ENCODE assay signal across 1 cellular context in the genomic region with DNA sequence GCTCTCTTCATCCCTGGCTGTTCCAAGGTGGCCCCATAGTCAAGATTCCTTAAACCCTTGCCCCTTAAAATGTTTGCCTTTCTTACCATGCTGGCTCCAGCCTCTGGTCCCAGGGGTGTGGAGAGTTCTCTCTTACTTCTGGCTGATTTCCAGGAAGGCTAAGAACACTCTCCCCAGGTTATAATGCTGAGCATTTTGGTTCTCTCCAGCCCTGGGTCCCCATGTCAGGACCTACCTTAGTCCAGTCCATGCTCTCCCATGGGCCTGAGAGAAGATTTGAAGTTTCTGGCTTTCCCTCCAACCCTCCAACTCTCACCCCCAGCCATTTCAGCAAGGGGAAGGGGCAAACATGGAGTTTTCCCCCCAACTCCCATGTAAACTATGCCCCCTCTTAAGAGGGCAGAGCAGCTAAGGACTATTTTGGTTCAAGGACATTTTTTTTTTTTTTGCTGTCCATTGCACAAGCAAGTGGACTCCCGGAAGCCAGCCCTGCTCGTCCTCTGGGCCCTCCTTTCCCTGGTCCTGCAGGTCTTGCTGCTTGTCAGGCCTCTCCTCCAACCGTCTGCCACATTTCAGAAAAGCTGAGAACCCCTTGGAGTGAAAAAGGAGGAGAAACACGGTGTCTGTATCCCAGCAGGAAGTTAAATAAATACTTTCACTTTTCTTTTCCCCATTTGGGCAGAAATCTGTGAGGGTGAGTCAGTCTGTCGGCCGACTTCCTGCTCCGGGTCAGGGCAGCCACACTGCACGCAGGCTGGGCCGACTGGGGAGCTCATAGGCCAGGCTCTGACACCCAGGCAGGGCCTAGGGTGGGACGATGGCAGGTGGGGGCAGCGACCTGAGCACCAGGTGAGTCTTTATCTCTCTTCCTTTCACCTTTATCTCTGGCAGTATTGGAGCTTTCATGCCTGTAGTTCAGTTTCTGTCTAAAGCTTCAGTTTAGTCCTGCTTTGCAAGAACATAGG.
A peak's percentile ranks its signal among the peaks of the same experiment; 100 is the strongest.
TF ChIP-seq lines count a peak whose summit lies in the region.

SP140L (plus strand) TSS at position 741 of the 965 bp plus-strand sequence; CDS start at position 818, 77 bp downstream.

TF ChIP-seq in HepG2, 621 proteins besides CTCF, POLR2A, EP300 and RAD21 (continued from another document):
- TF ChIP-seq CEBPB (IDR thresholded peaks at IDR 0.05; ENCODE audit: borderline replicate concordance, low read depth, low read length): peak; percentile 73
- TF ChIP-seq ZNF768 (CRISPR knock-in tag; IDR thresholded peaks at IDR 0.05): 0 out of 2 replicates have a peak, but pooled peaks have one; percentile 68
- no peak for TF ChIP-seq FOXP1 (IDR thresholded peaks at IDR 0.05)
- TF ChIP-seq FOXP1 (CRISPR knock-in tag; IDR thresholded peaks at IDR 0.05): no peak
- peak; percentile 54; the same call in 1 of the 2 replicates for TF ChIP-seq NCOA1 (CRISPR knock-in tag; IDR thresholded peaks at IDR 0.05)
- TF ChIP-seq, protein P1, sequence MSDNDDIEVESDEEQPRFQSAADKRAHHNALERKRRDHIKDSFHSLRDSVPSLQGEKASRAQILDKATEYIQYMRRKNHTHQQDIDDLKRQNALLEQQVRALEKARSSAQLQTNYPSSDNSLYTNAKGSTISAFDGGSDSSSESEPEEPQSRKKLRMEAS (IDR thresholded peaks at IDR 0.05): peak; percentile 92
- TF ChIP-seq, protein P2, sequence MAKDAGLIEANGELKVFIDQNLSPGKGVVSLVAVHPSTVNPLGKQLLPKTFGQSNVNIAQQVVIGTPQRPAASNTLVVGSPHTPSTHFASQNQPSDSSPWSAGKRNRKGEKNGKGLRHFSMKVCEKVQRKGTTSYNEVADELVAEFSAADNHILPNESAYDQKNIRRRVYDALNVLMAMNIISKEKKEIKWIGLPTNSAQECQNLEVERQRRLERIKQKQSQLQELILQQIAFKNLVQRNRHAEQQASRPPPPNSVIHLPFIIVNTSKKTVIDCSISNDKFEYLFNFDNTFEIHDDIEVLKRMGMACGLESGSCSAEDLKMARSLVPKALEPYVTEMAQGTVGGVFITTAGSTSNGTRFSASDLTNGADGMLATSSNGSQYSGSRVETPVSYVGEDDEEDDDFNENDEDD (CRISPR knock-in tag; IDR thresholded peaks at IDR 0.05; ENCODE audit: borderline replicate concordance): 0 out of 2 replicates have a peak, but pooled peaks have one; percentile 38
- no peak for TF ChIP-seq ZNF629 (CRISPR knock-in tag; conservative IDR thresholded peaks at IDR 0.05)
- TF ChIP-seq ZNF18 (CRISPR knock-in tag; IDR thresholded peaks at IDR 0.05; ENCODE audit: insufficient replicate concordance): no peak
- TF ChIP-seq ATM (IDR thresholded peaks at IDR 0.05; ENCODE audit: borderline replicate concordance): no peak
- no peak for TF ChIP-seq ZBTB1 (CRISPR knock-in tag; IDR thresholded peaks at IDR 0.05; ENCODE audit: borderline replicate concordance)
- no peak for TF ChIP-seq ZNF564 (CRISPR knock-in tag; IDR thresholded peaks at IDR 0.05)
- TF ChIP-seq ZNF329 (CRISPR knock-in tag; IDR thresholded peaks at IDR 0.05; ENCODE audit: low read depth): no peak
- TF ChIP-seq FIP1L1 (IDR thresholded peaks at IDR 0.05; ENCODE audit: borderline replicate concordance, insufficient read depth, low read depth, low read length): no peak
- no peak for TF ChIP-seq SMC3 (IDR thresholded peaks at IDR 0.05; ENCODE audit: low read length)
- peak; percentile 49; the same call in 1 of the 2 replicates for TF ChIP-seq NFYC (CRISPR knock-in tag; IDR thresholded peaks at IDR 0.05)
- TF ChIP-seq, protein P3, sequence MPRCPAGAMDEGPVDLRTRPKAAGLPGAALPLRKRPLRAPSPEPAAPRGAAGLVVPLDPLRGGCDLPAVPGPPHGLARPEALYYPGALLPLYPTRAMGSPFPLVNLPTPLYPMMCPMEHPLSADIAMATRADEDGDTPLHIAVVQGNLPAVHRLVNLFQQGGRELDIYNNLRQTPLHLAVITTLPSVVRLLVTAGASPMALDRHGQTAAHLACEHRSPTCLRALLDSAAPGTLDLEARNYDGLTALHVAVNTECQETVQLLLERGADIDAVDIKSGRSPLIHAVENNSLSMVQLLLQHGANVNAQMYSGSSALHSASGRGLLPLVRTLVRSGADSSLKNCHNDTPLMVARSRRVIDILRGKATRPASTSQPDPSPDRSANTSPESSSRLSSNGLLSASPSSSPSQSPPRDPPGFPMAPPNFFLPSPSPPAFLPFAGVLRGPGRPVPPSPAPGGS (CRISPR knock-in tag; IDR thresholded peaks at IDR 0.05): no peak
- TF ChIP-seq SYNCRIP (IDR thresholded peaks at IDR 0.05; ENCODE audit: insufficient read depth, low read depth, low read length): no peak
- no peak for TF ChIP-seq ZNF563 (CRISPR knock-in tag; IDR thresholded peaks at IDR 0.05)
- TF ChIP-seq NFE2L2 (IDR thresholded peaks at IDR 0.05; ENCODE audit: low read length): no peak
- 0 out of 2 replicates have a peak, but pooled peaks have one; percentile 39 for TF ChIP-seq TOE1 (CRISPR knock-in tag; IDR thresholded peaks at IDR 0.05)
- TF ChIP-seq HNF4G (IDR thresholded peaks at IDR 0.05; ENCODE audit: borderline replicate concordance, low read depth, low read length): no peak
- TF ChIP-seq HNF4G (CRISPR knock-in tag; IDR thresholded peaks at IDR 0.05; ENCODE audit: borderline replicate concordance, low read depth): no peak
- TF ChIP-seq AGO2 (optimal IDR thresholded peaks at IDR 0.05; ENCODE audit: low read depth, low read length): no peak
- TF ChIP-seq ZNF558 (CRISPR knock-in tag; IDR thresholded peaks at IDR 0.05; ENCODE audit: borderline replicate concordance): 0 out of 2 replicates have a peak, but pooled peaks have one; percentile 33
- peak; percentile 92; the same call in 1 of the 2 replicates for TF ChIP-seq ZNF350 (CRISPR knock-in tag; IDR thresholded peaks at IDR 0.05; ENCODE audit: borderline replicate concordance, low read depth)
- TF ChIP-seq TBL1XR1 (IDR thresholded peaks at IDR 0.05; ENCODE audit: borderline replicate concordance, low read length, partially characterized antibody): no peak
- TF ChIP-seq DPF2 (CRISPR knock-in tag; IDR thresholded peaks at IDR 0.05; ENCODE audit: borderline replicate concordance, low read depth): no peak
- TF ChIP-seq ZFAT (CRISPR knock-in tag; conservative IDR thresholded peaks at IDR 0.05): no peak
- TF ChIP-seq, protein P4, sequence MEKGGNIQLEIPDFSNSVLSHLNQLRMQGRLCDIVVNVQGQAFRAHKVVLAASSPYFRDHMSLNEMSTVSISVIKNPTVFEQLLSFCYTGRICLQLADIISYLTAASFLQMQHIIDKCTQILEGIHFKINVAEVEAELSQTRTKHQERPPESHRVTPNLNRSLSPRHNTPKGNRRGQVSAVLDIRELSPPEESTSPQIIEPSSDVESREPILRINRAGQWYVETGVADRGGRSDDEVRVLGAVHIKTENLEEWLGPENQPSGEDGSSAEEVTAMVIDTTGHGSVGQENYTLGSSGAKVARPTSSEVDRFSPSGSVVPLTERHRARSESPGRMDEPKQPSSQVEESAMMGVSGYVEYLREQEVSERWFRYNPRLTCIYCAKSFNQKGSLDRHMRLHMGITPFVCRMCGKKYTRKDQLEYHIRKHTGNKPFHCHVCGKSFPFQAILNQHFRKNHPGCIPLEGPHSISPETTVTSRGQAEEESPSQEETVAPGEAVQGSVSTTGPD (CRISPR knock-in tag; IDR thresholded peaks at IDR 0.05): no peak
- no peak; the same call in 1 of the 2 replicates for TF ChIP-seq GATA4 (IDR thresholded peaks at IDR 0.05; ENCODE audit: borderline replicate concordance, low read depth)
- peak; percentile 37; the same call in 1 of the 2 replicates for TF ChIP-seq ZBTB7B (CRISPR knock-in tag; IDR thresholded peaks at IDR 0.05)
- no peak for TF ChIP-seq FOXJ3 (CRISPR knock-in tag; IDR thresholded peaks at IDR 0.05; ENCODE audit: borderline replicate concordance)
